Comparison of ENCODE assay signal across 1 cellular context in the genomic region with DNA sequence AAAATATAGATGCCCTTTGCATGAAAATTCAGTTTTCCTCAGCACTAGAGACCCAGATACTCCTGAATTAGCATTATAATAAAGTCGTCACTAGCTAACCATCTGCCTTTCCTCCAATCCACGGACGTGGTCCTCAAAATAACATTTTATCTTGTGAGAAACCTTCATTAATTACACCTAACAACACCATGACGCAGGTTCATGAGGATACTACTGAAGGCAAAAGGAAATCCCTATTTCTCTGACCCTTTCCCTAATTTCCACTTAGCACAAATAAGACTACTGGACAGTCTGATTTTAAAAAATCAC.
TF ChIP-seq lines count a peak whose summit lies in the region.

No MANE protein-coding gene starts in this region.

TF ChIP-seq in GM12878, 131 proteins besides CTCF, POLR2A, EP300 and RAD21:
- TF ChIP-seq POLR2AphosphoS5 (IDR thresholded peaks at IDR 0.05; ENCODE audit: low read length) (no peak), SUPT20H (IDR thresholded peaks at IDR 0.05; ENCODE audit: borderline replicate concordance, control insufficient read depth, low read depth, low read length) (no peak), MYC (IDR thresholded peaks at IDR 0.05; ENCODE audit: insufficient read depth, insufficient read length, insufficient replicate concordance, low read length, severe bottlenecking) (no peak)
- TF ChIP-seq, protein P1, sequence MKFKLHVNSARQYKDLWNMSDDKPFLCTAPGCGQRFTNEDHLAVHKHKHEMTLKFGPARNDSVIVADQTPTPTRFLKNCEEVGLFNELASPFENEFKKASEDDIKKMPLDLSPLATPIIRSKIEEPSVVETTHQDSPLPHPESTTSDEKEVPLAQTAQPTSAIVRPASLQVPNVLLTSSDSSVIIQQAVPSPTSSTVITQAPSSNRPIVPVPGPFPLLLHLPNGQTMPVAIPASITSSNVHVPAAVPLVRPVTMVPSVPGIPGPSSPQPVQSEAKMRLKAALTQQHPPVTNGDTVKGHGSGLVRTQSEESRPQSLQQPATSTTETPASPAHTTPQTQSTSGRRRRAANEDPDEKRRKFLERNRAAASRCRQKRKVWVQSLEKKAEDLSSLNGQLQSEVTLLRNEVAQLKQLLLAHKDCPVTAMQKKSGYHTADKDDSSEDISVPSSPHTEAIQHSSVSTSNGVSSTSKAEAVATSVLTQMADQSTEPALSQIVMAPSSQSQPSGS (IDR thresholded peaks at IDR 0.05; ENCODE audit: low read length), result no peak
TF ChIP-seq in GM12878: peak in this region for 0.
